ENCODE assay signal across 8 cellular contexts in the genomic region with DNA sequence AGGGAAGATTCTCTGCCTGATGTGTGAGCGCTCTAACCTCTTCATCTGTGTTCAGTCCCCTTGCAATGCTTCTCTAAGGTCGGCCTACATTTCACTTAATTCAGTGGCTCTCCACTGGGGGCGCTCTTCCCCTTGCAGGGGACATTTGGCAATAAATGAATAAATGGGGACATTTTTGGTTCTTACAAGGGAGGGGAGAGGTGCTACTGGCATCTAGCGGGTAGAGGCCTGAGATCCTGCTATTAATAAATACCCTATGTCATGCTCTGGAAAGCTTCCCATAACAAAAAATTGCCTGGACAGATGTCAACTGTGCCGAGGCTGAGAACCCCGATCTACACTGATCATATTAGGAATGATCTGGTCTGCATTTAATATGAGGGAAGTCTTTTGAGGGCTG. TPM values are rescaled to one million over a fixed set of nuclear protein-coding genes. Genes with fewer than 3 reads are reported as not detected.
DNase-seq lines count a peak whose midpoint lies in the region; ATAC-seq and TF ChIP-seq lines count a peak whose summit lies in the region.

No MANE protein-coding gene starts in this region.

- H3K27me3 ChIP-seq in tibial artery, result no peaks in the 10 kb centered on the region

- no peaks in the 10 kb centered on the region for H3K4me1 Mint-ChIP-seq in activated CD8-positive, alpha-beta T cell treated with anti-CD3 and anti-CD28 coated beads for 36 hours (ENCODE audit: low read depth)
- H3K4me1 Mint-ChIP-seq in nephron, result peaks cover 7% of the 10 kb centered on the region

- DNase-seq in ACHN (peak; percentile 53), GM13977 (ENCODE audit: low spot score) (peak; percentile 74), NCI-H69 (lab: John Stamatoyannopoulos, UW) (peak; percentile 52), erythroblast (lab: John Stamatoyannopoulos, UW) (peak; percentile 64 to 81), tibial artery (peak; percentile 74 to 75), NCI-H774 (lab: John Stamatoyannopoulos, UW) (no peak)
- DNase-seq in activated CD8-positive, alpha-beta T cell treated with anti-CD3 and anti-CD28 coated beads for 36 hours, result peak; percentile 73

- peak; percentile 76 for ATAC-seq in activated CD8-positive, alpha-beta T cell treated with anti-CD3 and anti-CD28 coated beads for 36 hours

- H3K9me3 ChIP-seq in tibial artery, result no peaks in the 10 kb centered on the region

- H3K36me3 Mint-ChIP-seq in activated CD8-positive, alpha-beta T cell treated with anti-CD3 and anti-CD28 coated beads for 36 hours (ENCODE audit: low read depth), result no peaks in the 10 kb centered on the region
- no peaks in the 10 kb centered on the region for H3K36me3 Mint-ChIP-seq in nephron (ENCODE audit: low read depth)

- no peak overlapping the region for H3K4me3 Mint-ChIP-seq in activated CD8-positive, alpha-beta T cell treated with anti-CD3 and anti-CD28 coated beads for 36 hours
- no peak overlapping the region for H3K4me3 Mint-ChIP-seq in nephron

- POLR2A ChIA-PET in activated CD8-positive, alpha-beta T cell treated with anti-CD3 and anti-CD28 coated beads for 36 hours (lab: Charles Lee), result no interaction called here

- peaks cover 0 to 17% (median 0%) of the 10 kb centered on the region in 4 donors for H3K4me1 ChIP-seq in tibial artery

- peaks cover 3% of the 10 kb centered on the region for H3K27me3 Mint-ChIP-seq in activated CD8-positive, alpha-beta T cell treated with anti-CD3 and anti-CD28 coated beads for 36 hours
- peaks cover 18% of the 10 kb centered on the region for H3K27me3 Mint-ChIP-seq in nephron (ENCODE audit: low read depth)

- TF ChIP-seq CTCF in GM13977 (IDR thresholded peaks at IDR 0.05; ENCODE audit: extremely low read depth, insufficient read depth, missing control alignments), result peak; percentile 84
- TF ChIP-seq CTCF in activated CD8-positive, alpha-beta T cell treated with anti-CD3 and anti-CD28 coated beads for 36 hours (IDR thresholded peaks at IDR 0.05), result peak; percentile 95
- peak; percentile 66 to 78 (median 72) for TF ChIP-seq CTCF in nephron (IDR thresholded peaks at IDR 0.05; ENCODE audit: unreplicated experiment in 3 of 3)
- TF ChIP-seq CTCF in tibial artery (IDR thresholded peaks at IDR 0.05), result peak; percentile 81 to 89

- no peaks in the 10 kb centered on the region for H3K36me3 ChIP-seq in tibial artery

- no peaks in the 10 kb centered on the region for H3K9me3 Mint-ChIP-seq in activated CD8-positive, alpha-beta T cell treated with anti-CD3 and anti-CD28 coated beads for 36 hours
- no peaks in the 10 kb centered on the region for H3K9me3 Mint-ChIP-seq in nephron

- no peak overlapping the region for H3K27ac Mint-ChIP-seq in activated CD8-positive, alpha-beta T cell treated with anti-CD3 and anti-CD28 coated beads for 36 hours
- peak overlapping the region in 1 of 3 experiments; percentile 41 for H3K27ac Mint-ChIP-seq in nephron

- H3K4me3 ChIP-seq in tibial artery, result no peak overlapping the region

- in situ Hi-C loops in ACHN (cut with HindIII; ENCODE audit: low pct_ligation_motif_present, low pct_unique_long_range_greater_than_20kb, low sequenced_read_pairs) (no loop called here), GM13977 (cut with MboI; ENCODE audit: low pct_unique_long_range_greater_than_20kb, low sequenced_read_pairs, unreplicated experiment) (no loop called here)

- intact Hi-C loops in activated CD8-positive, alpha-beta T cell treated with anti-CD3 and anti-CD28 coated beads for 36 hours (cut with micrococcal nuclease), result loop anchor here (5.0 to 10.0 kb wide), 3 partner anchors 57 to 345 kb away; a partner anchor contains a TSS
- intact Hi-C loops in tibial artery (cut with DNase I; ENCODE audit: low total_unique reads), result loop anchor here (10.0 kb wide), 1 partner anchor 157 kb away; no protein-coding TSS in a partner anchor

- H3K27ac ChIP-seq in tibial artery, result no peak overlapping the region

- TF ChIP-seq POLR2A in erythroblast (IDR thresholded peaks at IDR 0.05; ENCODE audit: low read length), result no peak

- CTCF ChIA-PET in activated CD8-positive, alpha-beta T cell treated with anti-CD3 and anti-CD28 coated beads for 36 hours (lab: Charles Lee), result interaction anchor here (0.8 to 2.5 kb wide), 5 partner anchors 10 to 486 kb away, joined by 3 to 8 read pairs (median 3); no protein-coding TSS in a partner anchor

RNA-seq across cellular contexts. Expression of a gene that starts 25.9 kb away (rescaled TPM):
- 10 to 100 TPM; 52.8 to 53.3 TPM for total RNA-seq in activated CD8-positive, alpha-beta T cell treated with anti-CD3 and anti-CD28 coated beads for 36 hours

RNA-seq across cellular contexts. Expression of a gene that starts 57.7 kb away (rescaled TPM):
- total RNA-seq in activated CD8-positive, alpha-beta T cell treated with anti-CD3 and anti-CD28 coated beads for 36 hours, result 10 to 100 TPM; 67.7 to 70.9 TPM
